In the genomic region with DNA sequence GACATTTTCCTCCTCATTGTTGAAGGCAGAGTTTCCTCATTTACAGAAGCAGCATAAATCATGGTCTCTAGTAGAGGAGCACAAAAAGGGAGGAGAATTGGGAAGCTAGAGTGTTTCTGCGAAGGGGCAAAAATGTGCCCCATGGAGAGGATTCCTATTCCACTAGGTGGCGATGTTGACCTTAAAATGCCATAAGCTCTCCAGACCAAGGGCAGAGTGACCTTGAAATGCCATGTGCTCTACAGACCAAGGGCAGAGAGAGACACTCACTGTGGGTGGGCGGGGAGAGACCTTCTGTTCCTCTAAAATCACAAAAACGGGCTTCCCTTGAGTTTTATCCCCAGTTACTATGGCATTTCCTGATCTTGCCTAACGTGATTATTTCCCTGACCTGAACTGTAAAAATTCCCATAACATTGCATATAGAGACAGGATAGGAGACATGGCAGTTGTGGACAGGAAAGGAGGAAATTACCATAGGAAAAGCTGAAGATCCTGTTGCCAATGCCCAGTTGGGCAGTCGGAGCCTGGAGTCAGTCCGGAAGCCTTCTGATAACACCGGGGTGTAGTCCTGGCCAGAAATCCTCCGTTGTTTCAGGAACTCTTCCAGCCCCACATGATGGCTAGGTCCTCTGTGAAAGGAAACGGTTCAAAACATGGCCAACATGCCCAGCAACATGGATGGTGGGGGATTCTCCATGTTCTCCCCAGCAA, we compare ENCODE assay signal across 8 cellular contexts.
A peak's percentile ranks its signal among the peaks of the same experiment; 100 is the strongest.
DNase-seq lines count a peak whose midpoint lies in the region; ATAC-seq and TF ChIP-seq lines count a peak whose summit lies in the region.

No MANE protein-coding gene starts in this region.

- peak; percentile 12 for DNase-seq in NCI-H510A treated with DMSO at 0.1 percent for 48 hours (lab: John Stamatoyannopoulos, UW)
- DNase-seq in NCI-H510A (lab: John Stamatoyannopoulos, UW), result no peak
- DNase-seq in NAMALWA (ENCODE audit: low spot score), result peak; percentile 69
- DNase-seq in amniotic epithelial cell (ENCODE audit: low read depth), result peak; percentile 40
- no peak for DNase-seq in lower lobe of right lung
- no peak for DNase-seq in NCI-H1436 treated with DMSO at 0.1 percent for 48 hours (lab: John Stamatoyannopoulos, UW)
- no peak for DNase-seq in posterior vena cava (ENCODE audit: low spot score)

- H3K27me3 ChIP-seq in lower lobe of right lung (ENCODE audit: low read depth), result no peaks in the 10 kb centered on the region

- H3K36me3 ChIP-seq in lower lobe of right lung, result no peaks in the 10 kb centered on the region

- peak; percentile 35 for TF ChIP-seq CTCF in lower lobe of right lung (IDR thresholded peaks at IDR 0.05)

- H3K27ac ChIP-seq in lower lobe of right lung, result no peak overlapping the region

- no peak overlapping the region for H3K4me3 ChIP-seq in lower lobe of right lung

- H3K4me1 ChIP-seq in lower lobe of right lung, result no peaks in the 10 kb centered on the region

- no peaks in the 10 kb centered on the region for H3K9me3 ChIP-seq in lower lobe of right lung

- intact Hi-C loops in lower lobe of right lung (cut with DNase I), result no loop called here
- intact Hi-C loops in posterior vena cava (cut with DNase I), result no loop called here

- peak; percentile 85 for ATAC-seq in GM21529 (IDR thresholded peaks at IDR 0.05; ENCODE audit: unreplicated experiment)
- no peak for ATAC-seq in lower lobe of right lung

Comparison
In these comparisons a context has a peak if more than half of its experiments do, and no peak if none do; other contexts are left out.
1. DNase-seq: peak in NCI-H510A treated with DMSO at 0.1 percent for 48 hours (single experiment), NAMALWA (single experiment) and amniotic epithelial cell (single experiment); none in NCI-H510A (single experiment), lower lobe of right lung (single experiment), NCI-H1436 treated with DMSO at 0.1 percent for 48 hours (single experiment) and posterior vena cava (single experiment).